Comparison of ENCODE assay signal across 25 cellular contexts in genomic region chrX:39244146-39244545, GRCh38.
DNase-seq lines count a peak whose midpoint lies in the region; ATAC-seq lines count a peak whose summit lies in the region.
"Had no signal": no experiment of that assay in that cellular context is flagged by ENCODE, and none has a peak within 500 bp of the region (broad histone marks: within the 10 kb centered on the region; RNA-seq: fewer than 3 reads in every experiment).

No MANE protein-coding gene starts in this region.

- H3K4me3 Mint-ChIP-seq in activated T-cell treated with anti-CD3 and anti-CD28 coated beads, Interleukin-2, amount 50 U/mL, for 72 hours: no peak overlapping the region
- H3K4me3 Mint-ChIP-seq: CD4-positive, alpha-beta memory T cell had no signal

- H3K27ac Mint-ChIP-seq in activated T-cell treated with anti-CD3 and anti-CD28 coated beads, Interleukin-2, amount 50 U/mL, for 72 hours: peak overlapping the region; percentile 54
- H3K27ac Mint-ChIP-seq: CD4-positive, alpha-beta memory T cell had no signal

- peaks cover 15% of the 10 kb centered on the region for H3K27me3 Mint-ChIP-seq in activated T-cell treated with anti-CD3 and anti-CD28 coated beads, Interleukin-2, amount 50 U/mL, for 72 hours (ENCODE audit: low read depth)
- H3K27me3 Mint-ChIP-seq: CD4-positive, alpha-beta memory T cell had no signal

- peaks cover 0 to 5% of the 10 kb centered on the region in 2 donors for H3K9me3 Mint-ChIP-seq in activated T-cell treated with anti-CD3 and anti-CD28 coated beads, Interleukin-2, amount 50 U/mL, for 72 hours
- H3K9me3 Mint-ChIP-seq: CD4-positive, alpha-beta memory T cell had no signal

- H3K4me1 Mint-ChIP-seq in activated T-cell treated with anti-CD3 and anti-CD28 coated beads, Interleukin-2, amount 50 U/mL, for 72 hours (ENCODE audit: low read depth): peaks cover 18% of the 10 kb centered on the region
- H3K4me1 Mint-ChIP-seq: CD4-positive, alpha-beta memory T cell had no signal

- peaks cover 0 to 4% of the 10 kb centered on the region in 2 donors for H3K36me3 Mint-ChIP-seq in activated T-cell treated with anti-CD3 and anti-CD28 coated beads, Interleukin-2, amount 50 U/mL, for 72 hours (ENCODE audit: insufficient read depth in 2 of 2)
- H3K36me3 Mint-ChIP-seq: CD4-positive, alpha-beta memory T cell had no signal

- peak in 1 of 2 donors; percentile 47 for ATAC-seq in activated T-cell treated with anti-CD3 and anti-CD28 coated beads, Interleukin-2, amount 50 U/mL, for 72 hours (replicated peaks in 1 of 2)
- no peak for ATAC-seq in GM19351 (IDR thresholded peaks at IDR 0.05; ENCODE audit: unreplicated experiment)
- ATAC-seq: PC-3 had no signal

- DNase-seq in activated T-cell treated with anti-CD3 and anti-CD28 coated beads, Interleukin-2, amount 50 U/mL, for 72 hours: no peak
- DNase-seq in activated T-cell treated with anti-CD3 and anti-CD28 coated beads, Interleukin-2, amount 50 U/mL, for 1 hour: no peak
- peak; percentile 47 for DNase-seq in SK-N-DZ (ENCODE audit: low spot score)
- DNase-seq in kidney tubule cell (ENCODE audit: low spot score): peak; percentile 16
- DNase-seq in H4 (ENCODE audit: low spot score): no peak
- DNase-seq in stimulated activated CD4-positive, alpha-beta T cell treated with anti-CD3 and anti-CD28 coated beads, Interleukin-4, amount 100 ng/mL, for 24 hours: no peak
- DNase-seq: C1 segment of cervical spinal cord; CD4-positive, alpha-beta memory T cell; COR-L47; DMS79 treated with DMSO at 0.1 percent for 48 hours; GF-D8; H7; IMR-90; KG1; MG63; NCI-H1105 treated with DMSO at 0.1 percent for 48 hours; NCI-H2029; NCI-H446; NCI-H524 treated with DMSO at 0.1 percent for 48 hours; NCI-H774; NK-92 treated with Interleukin-12 subunit alpha and Interleukin-12 subunit beta, amount 100 ng/mL, for 24 hours; PC-3; Right ventricle myocardium superior; RPMI8226 had no signal

Comparison
In these comparisons a context has a peak if more than half of its experiments do, and no peak if none do; other contexts are left out.
1. DNase-seq: peak in SK-N-DZ (single experiment) and kidney tubule cell (single experiment); none in activated T-cell treated with anti-CD3 and anti-CD28 coated beads, Interleukin-2, amount 50 U/mL, for 72 hours (0 of 2), activated T-cell treated with anti-CD3 and anti-CD28 coated beads, Interleukin-2, amount 50 U/mL, for 1 hour (single experiment), H4 (single experiment) and stimulated activated CD4-positive, alpha-beta T cell treated with anti-CD3 and anti-CD28 coated beads, Interleukin-4, amount 100 ng/mL, for 24 hours (single experiment).